8 cellular contexts compared by ENCODE assay signal in the genomic region with DNA sequence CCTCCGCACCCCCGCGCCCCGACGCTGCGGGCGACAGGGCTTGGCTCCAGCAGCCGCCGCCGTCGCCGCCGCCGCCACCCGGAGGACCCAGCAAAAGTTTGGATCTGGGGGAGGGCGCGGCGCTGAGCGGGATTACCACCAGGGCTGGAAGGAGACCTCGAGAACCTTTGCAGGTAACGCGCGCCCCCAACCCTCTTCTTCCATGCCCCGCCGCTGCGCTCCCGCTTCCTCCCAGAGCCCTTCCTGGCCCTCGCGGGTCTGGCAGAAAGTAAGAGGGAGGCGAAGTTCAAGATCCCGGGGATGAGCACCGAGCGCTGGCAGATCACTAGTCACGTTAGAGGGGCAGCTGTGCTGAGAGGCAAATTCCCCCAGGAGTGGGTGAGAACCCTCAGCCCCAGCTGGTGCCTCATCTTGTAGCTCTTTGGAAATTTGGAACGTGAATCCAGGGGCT. TPM values are rescaled to one million over a fixed set of nuclear protein-coding genes. Genes with fewer than 3 reads are reported as not detected.
DNase-seq lines count a peak whose midpoint lies in the region; ATAC-seq, FAIRE-seq and TF ChIP-seq lines count a peak whose summit lies in the region.

No MANE protein-coding gene starts in this region.

- CTCF ChIA-PET in activated CD4-positive, alpha-beta memory T cell treated with anti-CD3 and anti-CD28 coated beads, Interleukin-2, amount 10 ng/mL, durations not matched to agents 7 days and 5 days (lab: Charles Lee) = no interaction called here

- no peak for ATAC-seq in pancreas
- ATAC-seq in effector memory CD8-positive, alpha-beta T cell (replicated peaks) = no peak

- no peak overlapping the region for H3K4me3 Mint-ChIP-seq in effector memory CD8-positive, alpha-beta T cell
- no peak overlapping the region for H3K4me3 Mint-ChIP-seq in activated CD4-positive, alpha-beta memory T cell treated with anti-CD3 and anti-CD28 coated beads, Interleukin-2, amount 10 ng/mL, durations not matched to agents 7 days and 5 days
- no peak overlapping the region for H3K4me3 Mint-ChIP-seq in T-helper 2 cell treated with Interferon-gamma antibody and Interleukin-4, amounts not matched to agents 5 μg/mL and 100 μg/mL, for 36 hours

- peaks cover 0 to 5% of the 10 kb centered on the region in 2 donors for H3K4me1 Mint-ChIP-seq in effector memory CD8-positive, alpha-beta T cell (ENCODE audit: low read depth in 2 of 2)
- H3K4me1 Mint-ChIP-seq in activated CD4-positive, alpha-beta memory T cell treated with anti-CD3 and anti-CD28 coated beads, Interleukin-2, amount 10 ng/mL, durations not matched to agents 7 days and 5 days = peaks cover 5% of the 10 kb centered on the region
- peaks cover 9% of the 10 kb centered on the region for H3K4me1 Mint-ChIP-seq in T-helper 2 cell treated with Interferon-gamma antibody and Interleukin-4, amounts not matched to agents 5 μg/mL and 100 μg/mL, for 36 hours (ENCODE audit: low read depth)

- no peak for TF ChIP-seq CTCF in pancreas (IDR thresholded peaks at IDR 0.05)

- peaks cover 47 to 57% of the 10 kb centered on the region in 2 donors for H3K27me3 Mint-ChIP-seq in effector memory CD8-positive, alpha-beta T cell
- peaks cover 62% of the 10 kb centered on the region for H3K27me3 Mint-ChIP-seq in activated CD4-positive, alpha-beta memory T cell treated with anti-CD3 and anti-CD28 coated beads, Interleukin-2, amount 10 ng/mL, durations not matched to agents 7 days and 5 days
- H3K27me3 Mint-ChIP-seq in T-helper 2 cell treated with Interferon-gamma antibody and Interleukin-4, amounts not matched to agents 5 μg/mL and 100 μg/mL, for 36 hours (ENCODE audit: low read depth) = peaks cover 69% of the 10 kb centered on the region

- no peak overlapping the region for H3K27ac Mint-ChIP-seq in effector memory CD8-positive, alpha-beta T cell
- no peak overlapping the region for H3K27ac Mint-ChIP-seq in activated CD4-positive, alpha-beta memory T cell treated with anti-CD3 and anti-CD28 coated beads, Interleukin-2, amount 10 ng/mL, durations not matched to agents 7 days and 5 days
- H3K27ac Mint-ChIP-seq in T-helper 2 cell treated with Interferon-gamma antibody and Interleukin-4, amounts not matched to agents 5 μg/mL and 100 μg/mL, for 36 hours = no peak overlapping the region

- H3K9ac ChIP-seq in NT2/D1 (ENCODE audit: insufficient read length, low read depth) = peak overlapping the region; percentile 85

- H3K4me3 ChIP-seq in NT2/D1 (ENCODE audit: insufficient read length, low read depth) = peak overlapping the region; percentile 58
- H3K4me3 ChIP-seq in pancreas = peak overlapping the region; percentile 61 to 82 (median 68)

- H3K4me1 ChIP-seq in NT2/D1 (ENCODE audit: insufficient read depth, insufficient read length) (no peaks in the 10 kb centered on the region), pancreas (peaks cover 0 to 6% (median 0%) of the 10 kb centered on the region in 3 donors)

- H3K27ac ChIP-seq in pancreas = peak overlapping the region; percentile 52 to 96 (median 82)

- DNase-seq in EL = peak; percentile 44
- no peak for DNase-seq in NT2/D1 (ENCODE audit: low read depth, low spot score)
- peak; percentile 13 to 36 for DNase-seq in frontal cortex (ENCODE audit: low spot score in 2 of 2)
- peak in 4 of 6 donors; percentile 21 to 67 (median 29) for DNase-seq in pancreas
- no peak for DNase-seq in effector memory CD8-positive, alpha-beta T cell
- DNase-seq in activated CD4-positive, alpha-beta memory T cell treated with anti-CD3 and anti-CD28 coated beads, Interleukin-2, amount 10 ng/mL, durations not matched to agents 7 days and 5 days = no peak
- DNase-seq in HUDEP-2 (lab: John Stamatoyannopoulos, UW; ENCODE audit: unreplicated experiment in 76 of 76) = no peak
- DNase-seq in T-helper 2 cell treated with Interferon-gamma antibody and Interleukin-4, amounts not matched to agents 5 μg/mL and 100 μg/mL, for 36 hours (ENCODE audit: low spot score) = no peak

- peaks cover 1 to 8% of the 10 kb centered on the region in 2 donors for H3K9me3 Mint-ChIP-seq in effector memory CD8-positive, alpha-beta T cell
- H3K9me3 Mint-ChIP-seq in activated CD4-positive, alpha-beta memory T cell treated with anti-CD3 and anti-CD28 coated beads, Interleukin-2, amount 10 ng/mL, durations not matched to agents 7 days and 5 days = peaks cover 5% of the 10 kb centered on the region
- H3K9me3 Mint-ChIP-seq in T-helper 2 cell treated with Interferon-gamma antibody and Interleukin-4, amounts not matched to agents 5 μg/mL and 100 μg/mL, for 36 hours = no peaks in the 10 kb centered on the region

- intact Hi-C loops in pancreas (cut with DNase I) = loop anchor here in 1 of 3 donors (5.0 kb wide), 1 partner anchor 62 kb away; no protein-coding TSS in a partner anchor

- no peaks in the 10 kb centered on the region for H3K9me3 ChIP-seq in NT2/D1 (ENCODE audit: insufficient read depth, low read length)
- H3K9me3 ChIP-seq in pancreas = no peaks in the 10 kb centered on the region

- FAIRE-seq in frontal cortex (lab: Jason Lieb, UNC) (no peak), pancreas (lab: Jason Lieb, UNC) (no peak)

- H3K27me3 ChIP-seq in NT2/D1 (ENCODE audit: insufficient read depth, insufficient read length) (peaks cover 50% of the 10 kb centered on the region), pancreas (no peaks in the 10 kb centered on the region)

- H3K36me3 Mint-ChIP-seq in effector memory CD8-positive, alpha-beta T cell (ENCODE audit: insufficient read depth) = peaks cover 3% of the 10 kb centered on the region
- peaks cover 10% of the 10 kb centered on the region for H3K36me3 Mint-ChIP-seq in activated CD4-positive, alpha-beta memory T cell treated with anti-CD3 and anti-CD28 coated beads, Interleukin-2, amount 10 ng/mL, durations not matched to agents 7 days and 5 days (ENCODE audit: low read depth)
- peaks cover 2% of the 10 kb centered on the region for H3K36me3 Mint-ChIP-seq in T-helper 2 cell treated with Interferon-gamma antibody and Interleukin-4, amounts not matched to agents 5 μg/mL and 100 μg/mL, for 36 hours (ENCODE audit: low read depth)

- POLR2A ChIA-PET in activated CD4-positive, alpha-beta memory T cell treated with anti-CD3 and anti-CD28 coated beads, Interleukin-2, amount 10 ng/mL, durations not matched to agents 7 days and 5 days (lab: Charles Lee) = no interaction called here

- H3K36me3 ChIP-seq in NT2/D1 (ENCODE audit: insufficient read depth, insufficient read length, low read length) (no peaks in the 10 kb centered on the region), pancreas (no peaks in the 10 kb centered on the region)

- WGBS in pancreas, 2 donors = 0 to 2% methylated on average over 27 to 35 of the region's 35 CpGs

RNA-seq across cellular contexts. Expression of gene FLRT2, which starts 3.9 kb away (rescaled TPM):
- 84.0 TPM for total RNA-seq in frontal cortex
- total RNA-seq in pancreas = 100 to 1,000 TPM in 3 of 6 donors, 10 to 100 TPM in 3; 62.8 to 229 (median 91.7) TPM
- polyA plus RNA-seq in pancreas = 100 to 1,000 TPM; 119 to 125 TPM
- not detected for total RNA-seq in activated CD4-positive, alpha-beta memory T cell treated with anti-CD3 and anti-CD28 coated beads, Interleukin-2, amount 10 ng/mL, durations not matched to agents 7 days and 5 days

Comparison
In these comparisons a context has a peak if more than half of its experiments do, and no peak if none do; other contexts are left out.
1. DNase-seq: peak in EL (single experiment), frontal cortex (2 of 2) and pancreas (4 of 6); none in NT2/D1 (single experiment), effector memory CD8-positive, alpha-beta T cell (0 of 3), activated CD4-positive, alpha-beta memory T cell treated with anti-CD3 and anti-CD28 coated beads, Interleukin-2, amount 10 ng/mL, durations not matched to agents 7 days and 5 days (single experiment), HUDEP-2 (0 of 76) and T-helper 2 cell treated with Interferon-gamma antibody and Interleukin-4, amounts not matched to agents 5 μg/mL and 100 μg/mL, for 36 hours (single experiment).
2. RNA of gene FLRT2, which starts 3.9 kb away (total RNA-seq): 62.8 to 229 TPM in pancreas and 84.0 TPM in frontal cortex (single experiment); not detected in activated CD4-positive, alpha-beta memory T cell treated with anti-CD3 and anti-CD28 coated beads, Interleukin-2, amount 10 ng/mL, durations not matched to agents 7 days and 5 days; every median in the first group is over 10 times any median in the second.